Comparison of ENCODE assay signal across 24 cellular contexts in genomic region chr9:28264368-28264767, GRCh38.
DNase-seq lines count a peak whose midpoint lies in the region; ATAC-seq, FAIRE-seq and TF ChIP-seq lines count a peak whose summit lies in the region.
"Had no signal": no experiment of that assay in that cellular context is flagged by ENCODE, and none has a peak within 500 bp of the region (broad histone marks: within the 10 kb centered on the region; RNA-seq: fewer than 3 reads in every experiment).

No MANE protein-coding gene starts in this region.

- H3K27ac ChIP-seq in SK-N-SH (ENCODE audit: low read depth in 2 of 2, low read length in 1 of 2) = peak overlapping the region in 1 of 2 experiments; percentile 20; a peak in 1 of 4 replicates
- peak overlapping the region; percentile 32 for H3K27ac ChIP-seq in epithelial cell of prostate
- no peak overlapping the region for H3K27ac ChIP-seq in mesenchymal stem cell (ENCODE audit: low read length, poor library complexity, severe bottlenecking)
- H3K27ac ChIP-seq: ascending aorta, coronary artery, left lung, Peyer's patch, right lobe of liver, suprapubic skin had no signal

- H2BK12ac ChIP-seq in mesenchymal stem cell (ENCODE audit: low read length in 2 of 2) = no peak overlapping the region

- peak; percentile 94 for FAIRE-seq in H54 (lab: Jason Lieb, UNC)
- FAIRE-seq: GM12878, GM19239 had no signal

- no peaks in the 10 kb centered on the region for H3K36me3 ChIP-seq in SK-N-SH (replicated peaks in 1 of 2; ENCODE audit: control insufficient read depth in 1 of 2, insufficient read depth in 2 of 2, low read length in 1 of 2)
- H3K36me3 ChIP-seq in mesenchymal stem cell (ENCODE audit: control insufficient read depth in 1 of 2, insufficient read depth in 2 of 2, low read depth in 1 of 2, low read length in 2 of 2) = no peaks in the 10 kb centered on the region
- H3K36me3 ChIP-seq: ascending aorta, left lung, Peyer's patch, right lobe of liver, suprapubic skin had no signal

- H3K4me3 ChIP-seq in SK-N-SH (ENCODE audit: low read depth in 2 of 2, low read length in 1 of 2) = no peak overlapping the region
- no peak overlapping the region for H3K4me3 ChIP-seq in mesenchymal stem cell (ENCODE audit: insufficient read depth in 1 of 2, low read depth in 1 of 2, low read length in 2 of 2)
- H3K4me3 ChIP-seq: ascending aorta, coronary artery, GM12878, left lung, Peyer's patch, right lobe of liver, suprapubic skin had no signal

- H3K9me2 ChIP-seq in SK-N-SH = no peaks in the 10 kb centered on the region

- POLR2A ChIA-PET in SK-N-SH (lab: Yijun Ruan, JAX) = no interaction called here

- ATAC-seq in GM21737 (IDR thresholded peaks at IDR 0.05; ENCODE audit: unreplicated experiment) (no peak), HG02852 (IDR thresholded peaks at IDR 0.05; ENCODE audit: unreplicated experiment) (no peak), GM21825 (IDR thresholded peaks at IDR 0.05; ENCODE audit: unreplicated experiment) (no peak)
- ATAC-seq: activated T-cell treated with anti-CD3 and anti-CD28 coated beads, Interleukin-2, amount 50 U/mL, for 4 hours; GM12878; left lung; right lobe of liver had no signal

- TF ChIP-seq CTCF in SK-N-SH (IDR thresholded peaks at IDR 0.05) = no peak

- TF ChIP-seq RAD21 in SK-N-SH (IDR thresholded peaks at IDR 0.05; ENCODE audit: low read length) = no peak

- H3K4me1 ChIP-seq in SK-N-SH (ENCODE audit: control insufficient read depth in 1 of 2, insufficient read depth in 2 of 2, low read depth in 1 of 2, low read length in 1 of 2) = no peaks in the 10 kb centered on the region
- no peaks in the 10 kb centered on the region for H3K4me1 ChIP-seq in mesenchymal stem cell (ENCODE audit: control insufficient read depth, insufficient read depth, low read depth, low read length)
- H3K4me1 ChIP-seq: ascending aorta, left lung, Peyer's patch, right lobe of liver, suprapubic skin had no signal

- no peak overlapping the region for H3K4ac ChIP-seq in mesenchymal stem cell (ENCODE audit: low read depth in 1 of 2, low read length in 2 of 2)

- H3K14ac ChIP-seq in mesenchymal stem cell (ENCODE audit: low read length in 2 of 2) = no peak overlapping the region

- no peaks in the 10 kb centered on the region for H3K79me2 ChIP-seq in SK-N-SH (ENCODE audit: insufficient read depth)

- H2BK120ac ChIP-seq in mesenchymal stem cell (ENCODE audit: low read depth, low read length) = no peak overlapping the region

- no peak overlapping the region for H2BK5ac ChIP-seq in mesenchymal stem cell (ENCODE audit: low read depth, low read length, poor library complexity, severe bottlenecking)

- H3K18ac ChIP-seq in mesenchymal stem cell (ENCODE audit: low read depth in 1 of 2, low read length in 2 of 2) = no peak overlapping the region

- no peaks in the 10 kb centered on the region for H3K27me3 ChIP-seq in SK-N-SH (ENCODE audit: insufficient read depth)
- H3K27me3 ChIP-seq in mesenchymal stem cell (ENCODE audit: control insufficient read depth in 1 of 2, insufficient read depth in 1 of 2, low read length in 2 of 2) = no peaks in the 10 kb centered on the region
- H3K27me3 ChIP-seq: ascending aorta, left lung, Peyer's patch, right lobe of liver, suprapubic skin had no signal

- H3K23ac ChIP-seq in mesenchymal stem cell (ENCODE audit: low read length in 2 of 2) = no peak overlapping the region

- TF ChIP-seq EP300 in SK-N-SH (IDR thresholded peaks at IDR 0.05; ENCODE audit: borderline replicate concordance in 1 of 2, low read depth in 1 of 2, low read length in 1 of 2) = peak in 1 of 2 experiments; percentile 25; a peak in 1 of 4 replicates

- no peak overlapping the region for H2BK15ac ChIP-seq in mesenchymal stem cell (ENCODE audit: low read depth, poor library complexity, severe bottlenecking)

- no peaks in the 10 kb centered on the region for H3K79me1 ChIP-seq in mesenchymal stem cell (replicated peaks; ENCODE audit: low read length, poor library complexity, severe bottlenecking)

- DNase-seq in H54 (ENCODE audit: insufficient read length, low spot score) = peak; percentile 6
- DNase-seq in SK-N-SH = no peak
- peak; percentile 20 for DNase-seq in epithelial cell of prostate (ENCODE audit: low read depth, low spot score)
- DNase-seq in mesenchymal stem cell = peak; percentile 18
- DNase-seq in globus pallidus (ENCODE audit: low spot score) = no peak
- DNase-seq: activated CD4-positive, CD25-positive, alpha-beta regulatory T cell; activated naive CD4-positive, alpha-beta T cell treated with anti-CD3 and anti-CD28 coated beads for 36 hours; activated T-cell treated with anti-CD3 and anti-CD28 coated beads, Interleukin-2, amount 50 U/mL, for 4 hours; CD4-positive, alpha-beta T cell; H9; left lung; NCI-H1092; nephron progenitor cell; Peyer's patch; right lobe of liver; T-helper 9 cell had no signal

- H3K9ac ChIP-seq in SK-N-SH (no peak overlapping the region), mesenchymal stem cell (ENCODE audit: low read length) (no peak overlapping the region)

- H4K91ac ChIP-seq in mesenchymal stem cell (ENCODE audit: low read length) = no peak overlapping the region

- no peak overlapping the region for H4K8ac ChIP-seq in mesenchymal stem cell (ENCODE audit: low read length)

- no peaks in the 10 kb centered on the region for H3F3A ChIP-seq in SK-N-SH (replicated peaks; ENCODE audit: insufficient read depth)

- no peak overlapping the region for H2AK5ac ChIP-seq in mesenchymal stem cell (ENCODE audit: low read length, severe bottlenecking)

- TF ChIP-seq POLR2A in H54 (IDR thresholded peaks at IDR 0.05; ENCODE audit: low read depth, low read length) = no peak

- H3K4me2 ChIP-seq in SK-N-SH (no peak overlapping the region), mesenchymal stem cell (ENCODE audit: low read length, poor library complexity, severe bottlenecking) (no peak overlapping the region)

- CTCF ChIA-PET in SK-N-SH (lab: Yijun Ruan, JAX) = interaction anchor here (0.8 kb wide), 1 partner anchor 50 kb away, joined by 3 read pairs; no protein-coding TSS in a partner anchor

- H3K9me3 ChIP-seq in SK-N-SH = no peaks in the 10 kb centered on the region
- H3K9me3 ChIP-seq in mesenchymal stem cell (ENCODE audit: control insufficient read depth, low read length) = no peaks in the 10 kb centered on the region
- H3K9me3 ChIP-seq: ascending aorta, left lung, Peyer's patch, right lobe of liver, suprapubic skin had no signal

- no peaks in the 10 kb centered on the region for H4K20me1 ChIP-seq in SK-N-SH (ENCODE audit: insufficient read depth)

- WGBS in SK-N-SH (ENCODE audit: low lambda C conversion rate) = 34% methylated on average over 4 of the region's 4 CpGs
- WGBS in mesenchymal stem cell = 80% methylated on average over 4 of the region's 4 CpGs

- H2AFZ ChIP-seq in SK-N-SH (ENCODE audit: low read depth) (no peak overlapping the region), mesenchymal stem cell (ENCODE audit: low read depth, low read length) (no peak overlapping the region)

TF ChIP-seq in SK-N-SH, 30 proteins besides CTCF, POLR2A, EP300 and RAD21:
- TF ChIP-seq TEAD4 (IDR thresholded peaks at IDR 0.05; ENCODE audit: borderline replicate concordance, insufficient read depth) = peak; percentile 24; the same call in 1 of the 2 replicates
- TF ChIP-seq FOSL2 (IDR thresholded peaks at IDR 0.05; ENCODE audit: borderline replicate concordance, low read depth) = peak; percentile 68; the same call in 1 of the 2 replicates
- TF ChIP-seq PBX3 (IDR thresholded peaks at IDR 0.05) = peak; percentile 62; the same call in 1 of the 2 replicates
- TF ChIP-seq SIN3A (IDR thresholded peaks at IDR 0.05; ENCODE audit: borderline replicate concordance, low read depth, low read length) = no peak
- TF ChIP-seq NRF1 (IDR thresholded peaks at IDR 0.05; ENCODE audit: low read depth, low read length) = no peak
- peak; percentile 65 for TF ChIP-seq JUND (IDR thresholded peaks at IDR 0.05)

Comparison
In these comparisons a context has a peak if more than half of its experiments do, and no peak if none do; other contexts are left out.
1. DNase-seq: peak in H54 (single experiment), epithelial cell of prostate (single experiment) and mesenchymal stem cell (single experiment); none in SK-N-SH (single experiment) and globus pallidus (single experiment).